16 cellular contexts compared by ENCODE assay signal in the genomic region with DNA sequence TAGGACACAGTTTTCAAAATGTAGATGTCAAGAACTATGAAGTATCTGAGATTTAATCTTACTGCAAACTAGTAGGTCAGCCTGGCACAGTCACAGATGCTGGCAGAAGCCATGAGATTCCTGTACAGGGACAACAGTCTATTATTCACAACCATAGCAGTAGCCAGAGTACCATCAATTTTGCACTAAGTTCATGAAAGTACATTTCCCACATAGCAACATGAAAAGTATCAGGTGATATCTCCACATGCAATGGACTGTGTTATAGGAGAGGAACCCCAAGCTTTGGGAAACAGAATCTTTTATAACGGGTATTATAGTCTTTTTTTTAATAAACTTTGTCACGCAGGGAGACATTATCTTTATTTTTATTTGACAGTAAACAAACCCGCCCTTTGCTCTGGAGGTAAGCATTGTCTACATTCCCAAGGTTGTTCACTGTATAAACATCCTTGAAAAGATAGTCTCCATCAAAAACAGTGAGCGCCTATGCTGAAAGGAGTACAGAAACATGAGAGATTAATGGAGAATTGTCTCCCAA. TPM values are rescaled to one million over a fixed set of nuclear protein-coding genes. Genes with fewer than 3 reads are reported as not detected.
DNase-seq lines count a peak whose midpoint lies in the region; ATAC-seq and TF ChIP-seq lines count a peak whose summit lies in the region.
"Had no signal": no experiment of that assay in that cellular context is flagged by ENCODE, and none has a peak within 500 bp of the region (broad histone marks: within the 10 kb centered on the region; RNA-seq: fewer than 3 reads in every experiment).

No MANE protein-coding gene starts in this region.

- peak overlapping the region; percentile 48; the same call in 1 of the 2 replicates for H2AFZ ChIP-seq in OCI-LY3 (ENCODE audit: low read depth, low read length)

- ATAC-seq in Right ventricle myocardium superior (ENCODE audit: poor library complexity) (peak; percentile 71), mucosa of descending colon (peak; percentile 85)

- no peaks in the 10 kb centered on the region for H4K20me1 ChIP-seq in OCI-LY3 (ENCODE audit: insufficient read depth, low read length)

- no peak overlapping the region for H3K4me3 ChIP-seq in OCI-LY3 (ENCODE audit: low read length)
- H3K4me3 ChIP-seq in mucosa of descending colon = no peak overlapping the region
- H3K4me3 ChIP-seq in prostate gland = no peak overlapping the region
- H3K4me3 ChIP-seq: HAP-1 had no signal

- intact Hi-C loops in Right ventricle myocardium superior (cut with DNase I) (no loop called here), cardiac septum (cut with DNase I) (no loop called here), mucosa of descending colon (cut with DNase I, micrococcal nuclease) (no loop called here), prostate gland (cut with DNase I) (no loop called here)

- H3K27me3 ChIP-seq in OCI-LY3 (ENCODE audit: low read depth, low read length) (no peaks in the 10 kb centered on the region), prostate gland (replicated peaks; ENCODE audit: insufficient read depth) (no peaks in the 10 kb centered on the region)

- TF ChIP-seq CTCF in 22Rv1 (IDR thresholded peaks at IDR 0.05) (no peak), OCI-LY3 (IDR thresholded peaks at IDR 0.05; ENCODE audit: low read depth, low read length) (no peak), mucosa of descending colon (IDR thresholded peaks at IDR 0.05) (no peak), prostate gland (IDR thresholded peaks at IDR 0.05) (no peak)

- H3K4me1 ChIP-seq in OCI-LY3 (ENCODE audit: low read length) = peaks cover 11% of the 10 kb centered on the region
- no peaks in the 10 kb centered on the region for H3K4me1 ChIP-seq in mucosa of descending colon (ENCODE audit: low read depth)
- no peaks in the 10 kb centered on the region for H3K4me1 ChIP-seq in prostate gland (replicated peaks)
- H3K4me1 ChIP-seq: HAP-1 had no signal

- H3K9ac ChIP-seq in OCI-LY3 (ENCODE audit: low read length) = no peak overlapping the region

- TF ChIP-seq POLR2A in prostate gland (IDR thresholded peaks at IDR 0.05) = no peak

- H3K9me3 ChIP-seq in OCI-LY3 (ENCODE audit: insufficient read depth, low read length) (no peaks in the 10 kb centered on the region), mucosa of descending colon (no peaks in the 10 kb centered on the region), prostate gland (no peaks in the 10 kb centered on the region)
- H3K9me3 ChIP-seq: HAP-1 had no signal

- peak overlapping the region; percentile 61 for H3K27ac ChIP-seq in 22Rv1
- H3K27ac ChIP-seq in OCI-LY3 (ENCODE audit: low read length) = no peak overlapping the region
- no peak overlapping the region for H3K27ac ChIP-seq in prostate gland

- 50% methylated on average over 4 of the region's 4 CpGs for WGBS in prostate gland

- no peaks in the 10 kb centered on the region for H3K36me3 ChIP-seq in OCI-LY3 (replicated peaks; ENCODE audit: low read depth, low read length)
- no peaks in the 10 kb centered on the region for H3K36me3 ChIP-seq in mucosa of descending colon (ENCODE audit: low read depth)
- H3K36me3 ChIP-seq in prostate gland = no peaks in the 10 kb centered on the region
- H3K36me3 ChIP-seq: HAP-1 had no signal

- 0 out of 2 replicates have a peak overlapping the region, but pooled peaks have one; percentile 7 for H3K4me2 ChIP-seq in OCI-LY3 (ENCODE audit: low read length)

- DNase-seq in Right ventricle myocardium superior = no peak
- no peak for DNase-seq in cardiac septum (ENCODE audit: low spot score)
- no peak for DNase-seq in mucosa of descending colon
- no peak for DNase-seq in prostate gland (ENCODE audit: low spot score)
- DNase-seq in cortex of kidney (lab: John Stamatoyannopoulos, UW) = no peak
- DNase-seq in 8988T = no peak
- DNase-seq: C1 segment of cervical spinal cord; CD4-positive, alpha-beta T cell; DND-41; GDM1; HFFc6 had no signal

- H3K79me2 ChIP-seq in OCI-LY3 (ENCODE audit: low read length) = no peaks in the 10 kb centered on the region

RNA-seq across cellular contexts. Expression of a gene that starts 33.4 kb away (rescaled TPM):
- total RNA-seq in Right ventricle myocardium superior = 3.8 TPM
- total RNA-seq in cardiac septum = 3.4 TPM
- 10 to 100 TPM; 11.4 to 18.3 (median 12.0) TPM for total RNA-seq in mucosa of descending colon
- total RNA-seq in prostate gland = 10 to 100 TPM; 36.8 to 76.0 TPM

RNA-seq across cellular contexts. Expression of a gene that starts 44.6 kb away (rescaled TPM):
- not detected for total RNA-seq in Right ventricle myocardium superior
- total RNA-seq in cardiac septum = not detected
- total RNA-seq in mucosa of descending colon = 10 to 100 TPM in 2 of 3 donors, 1 to 10 TPM in 1; 4.1 to 47.4 (median 43.9) TPM
- total RNA-seq in prostate gland = 1 to 10 TPM in 1 of 2 donors, not detected in 1; 1.6 TPM
- total RNA-seq: B cell; CD4-positive, alpha-beta T cell; H1; HFFc6 had no signal
